Comparison of ENCODE assay signal across 2 cellular contexts in genomic region chr7:148078126-148078525, GRCh38.
TF ChIP-seq lines count a peak whose summit lies in the region.

No MANE protein-coding gene starts in this region.

TF ChIP-seq in liver, 16 proteins besides CTCF, POLR2A, EP300 and RAD21 (continued from another document):
- no peak for TF ChIP-seq REST (IDR thresholded peaks at IDR 0.05)
- TF ChIP-seq ZBTB33 (IDR thresholded peaks at IDR 0.05), result no peak

TF ChIP-seq in HepG2, 621 proteins besides CTCF, POLR2A, EP300 and RAD21 (continued from another document):
- TF ChIP-seq ZNF512B (CRISPR knock-in tag; IDR thresholded peaks at IDR 0.05; ENCODE audit: borderline replicate concordance), result no peak
- TF ChIP-seq ONECUT2 (CRISPR knock-in tag; IDR thresholded peaks at IDR 0.05), result no peak
- TF ChIP-seq ZNF142 (CRISPR knock-in tag; IDR thresholded peaks at IDR 0.05), result no peak
- no peak for TF ChIP-seq CCDC6 (CRISPR knock-in tag; IDR thresholded peaks at IDR 0.05)
- no peak for TF ChIP-seq ZFP1 (CRISPR knock-in tag; IDR thresholded peaks at IDR 0.05)
- no peak for TF ChIP-seq CREB3 (CRISPR knock-in tag; IDR thresholded peaks at IDR 0.05)
- no peak for TF ChIP-seq NR2F6 (IDR thresholded peaks at IDR 0.05)
- TF ChIP-seq NR2F6 (CRISPR knock-in tag; IDR thresholded peaks at IDR 0.05), result no peak
- no peak for TF ChIP-seq PBX3 (CRISPR knock-in tag; IDR thresholded peaks at IDR 0.05; ENCODE audit: borderline replicate concordance)
- TF ChIP-seq RBM22 (optimal IDR thresholded peaks at IDR 0.05; ENCODE audit: low read length), result no peak
- no peak for TF ChIP-seq SMARCE1 (IDR thresholded peaks at IDR 0.05; ENCODE audit: borderline replicate concordance)
- no peak for TF ChIP-seq SPEN (CRISPR knock-in tag; IDR thresholded peaks at IDR 0.05; ENCODE audit: low read depth)
- TF ChIP-seq ZNF143 (CRISPR knock-in tag; IDR thresholded peaks at IDR 0.05), result no peak
- TF ChIP-seq ZNF512 (CRISPR knock-in tag; IDR thresholded peaks at IDR 0.05), result no peak
- TF ChIP-seq PRMT3 (CRISPR knock-in tag; IDR thresholded peaks at IDR 0.05; ENCODE audit: borderline replicate concordance, low read depth), result no peak
